1 cellular context compared by ENCODE assay signal in genomic region chr3:133824961-133825485, GRCh38.
TF ChIP-seq lines count a peak whose summit lies in the region.

No MANE protein-coding gene starts in this region.

TF ChIP-seq in GM23338, 12 proteins besides CTCF, POLR2A, EP300 and RAD21 (continued from another document):
- TF ChIP-seq EZH2 (IDR thresholded peaks at IDR 0.05; ENCODE audit: low read depth, unreplicated experiment) (no peak), CREB1 (CRISPR knock-in tag; IDR thresholded peaks at IDR 0.05; ENCODE audit: low read depth) (no peak), POLR2AphosphoS5 (IDR thresholded peaks at IDR 0.05; ENCODE audit: low read depth) (peak; percentile 41)
- TF ChIP-seq, protein P1, sequence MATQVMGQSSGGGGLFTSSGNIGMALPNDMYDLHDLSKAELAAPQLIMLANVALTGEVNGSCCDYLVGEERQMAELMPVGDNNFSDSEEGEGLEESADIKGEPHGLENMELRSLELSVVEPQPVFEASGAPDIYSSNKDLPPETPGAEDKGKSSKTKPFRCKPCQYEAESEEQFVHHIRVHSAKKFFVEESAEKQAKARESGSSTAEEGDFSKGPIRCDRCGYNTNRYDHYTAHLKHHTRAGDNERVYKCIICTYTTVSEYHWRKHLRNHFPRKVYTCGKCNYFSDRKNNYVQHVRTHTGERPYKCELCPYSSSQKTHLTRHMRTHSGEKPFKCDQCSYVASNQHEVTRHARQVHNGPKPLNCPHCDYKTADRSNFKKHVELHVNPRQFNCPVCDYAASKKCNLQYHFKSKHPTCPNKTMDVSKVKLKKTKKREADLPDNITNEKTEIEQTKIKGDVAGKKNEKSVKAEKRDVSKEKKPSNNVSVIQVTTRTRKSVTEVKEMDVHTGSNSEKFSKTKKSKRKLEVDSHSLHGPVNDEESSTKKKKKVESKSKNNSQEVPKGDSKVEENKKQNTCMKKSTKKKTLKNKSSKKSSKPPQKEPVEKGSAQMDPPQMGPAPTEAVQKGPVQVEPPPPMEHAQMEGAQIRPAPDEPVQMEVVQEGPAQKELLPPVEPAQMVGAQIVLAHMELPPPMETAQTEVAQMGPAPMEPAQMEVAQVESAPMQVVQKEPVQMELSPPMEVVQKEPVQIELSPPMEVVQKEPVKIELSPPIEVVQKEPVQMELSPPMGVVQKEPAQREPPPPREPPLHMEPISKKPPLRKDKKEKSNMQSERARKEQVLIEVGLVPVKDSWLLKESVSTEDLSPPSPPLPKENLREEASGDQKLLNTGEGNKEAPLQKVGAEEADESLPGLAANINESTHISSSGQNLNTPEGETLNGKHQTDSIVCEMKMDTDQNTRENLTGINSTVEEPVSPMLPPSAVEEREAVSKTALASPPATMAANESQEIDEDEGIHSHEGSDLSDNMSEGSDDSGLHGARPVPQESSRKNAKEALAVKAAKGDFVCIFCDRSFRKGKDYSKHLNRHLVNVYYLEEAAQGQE (IDR thresholded peaks at IDR 0.05; ENCODE audit: unreplicated experiment): no peak
